Comparison of ENCODE assay signal across 3 cellular contexts in genomic region chr10:115105411-115105810, GRCh38. TPM values are rescaled to one million over a fixed set of nuclear protein-coding genes. Genes with fewer than 3 reads are reported as not detected.
"Had no signal": no experiment of that assay in that cellular context is flagged by ENCODE, and none has a peak within 500 bp of the region (broad histone marks: within the 10 kb centered on the region; RNA-seq: fewer than 3 reads in every experiment).

No MANE protein-coding gene starts in this region.

RNA-seq across cellular contexts. Expression of gene ATRNL1, which starts 12.2 kb away (rescaled TPM):
- total RNA-seq: naive thymus-derived CD8-positive, alpha-beta T cell; natural killer cell; natural killer cell treated with Interleukin-12 subunit alpha and Interleukin-12 subunit beta and Interleukin-15 and Interleukin-18, amount 100 ng/mL, for 72 hours had no signal
- polyA plus RNA-seq: naive thymus-derived CD8-positive, alpha-beta T cell had no signal
